24 cellular contexts compared by ENCODE assay signal in the genomic region with DNA sequence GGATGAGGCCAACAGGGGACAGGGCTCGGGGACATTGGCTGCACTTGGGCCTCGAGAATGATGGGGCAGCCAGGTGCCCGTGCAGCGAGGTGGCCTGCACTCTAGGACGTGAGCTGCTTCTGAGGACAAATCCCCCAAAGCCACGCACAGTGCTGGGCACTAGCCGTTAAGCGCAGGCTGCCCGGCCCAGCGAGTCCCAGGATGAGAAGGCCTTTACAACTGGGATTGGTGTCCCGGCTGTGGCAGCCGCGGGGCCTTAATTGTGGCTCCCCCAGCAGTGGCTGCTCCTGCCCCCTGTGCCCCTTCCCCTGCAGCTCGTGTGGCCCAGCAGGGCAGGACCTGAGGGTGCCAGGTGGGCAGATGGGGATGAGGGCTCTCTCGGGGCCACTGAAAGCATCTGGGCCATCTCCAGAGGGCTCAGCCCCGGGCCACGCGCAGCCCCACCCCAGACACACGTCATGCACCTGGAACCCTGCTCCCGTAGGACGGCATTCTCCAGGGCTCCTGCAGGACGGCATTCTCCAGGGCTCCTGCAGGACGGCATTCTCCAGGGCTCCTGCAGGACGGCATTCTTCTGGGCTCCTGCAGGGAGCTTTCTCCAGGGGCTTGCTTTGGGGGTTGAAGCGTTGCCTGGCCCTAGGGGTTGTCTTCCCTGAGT. TPM values are rescaled to one million over a fixed set of nuclear protein-coding genes. Genes with fewer than 3 reads are reported as not detected.
DNase-seq lines count a peak whose midpoint lies in the region; ATAC-seq and TF ChIP-seq lines count a peak whose summit lies in the region.
"Had no signal": no experiment of that assay in that cellular context is flagged by ENCODE, and none has a peak within 500 bp of the region (broad histone marks: within the 10 kb centered on the region; RNA-seq: fewer than 3 reads in every experiment).

No MANE protein-coding gene starts in this region.

- peak overlapping the region; percentile 56 for H3K27ac Mint-ChIP-seq in activated naive CD8-positive, alpha-beta T cell treated with anti-CD3 and anti-CD28 coated beads for 36 hours
- H3K27ac Mint-ChIP-seq in activated naive CD8-positive, alpha-beta T cell treated with anti-CD3 and anti-CD28 coated beads, Interleukin-2, amount 50 U/mL, for 24 hours = no peak overlapping the region
- H3K27ac Mint-ChIP-seq in type B pancreatic cell = peak overlapping the region; percentile 91
- H3K27ac Mint-ChIP-seq: activated CD8-positive, alpha-beta memory T cell treated with anti-CD3 and anti-CD28 coated beads, Interleukin-2, amount 10 ng/mL, durations not matched to agents 7 days and 5 days had no signal

- no peaks in the 10 kb centered on the region for H3K9me3 ChIP-seq in lower lobe of right lung
- H3K9me3 ChIP-seq: BE2C, heart left ventricle, SK-N-SH had no signal

- H3K4me1 ChIP-seq in lower lobe of right lung = peaks cover 60% of the 10 kb centered on the region

- no peaks in the 10 kb centered on the region for H3K27me3 Mint-ChIP-seq in activated naive CD8-positive, alpha-beta T cell treated with anti-CD3 and anti-CD28 coated beads for 36 hours
- no peaks in the 10 kb centered on the region for H3K27me3 Mint-ChIP-seq in activated naive CD8-positive, alpha-beta T cell treated with anti-CD3 and anti-CD28 coated beads, Interleukin-2, amount 50 U/mL, for 24 hours
- no peaks in the 10 kb centered on the region for H3K27me3 Mint-ChIP-seq in type B pancreatic cell
- H3K27me3 Mint-ChIP-seq: activated CD8-positive, alpha-beta memory T cell treated with anti-CD3 and anti-CD28 coated beads, Interleukin-2, amount 10 ng/mL, durations not matched to agents 7 days and 5 days; central memory CD8-positive, alpha-beta T cell had no signal

- H3K4me3 ChIP-seq in epithelial cell of esophagus (ENCODE audit: low read length) (no peak overlapping the region), lower lobe of right lung (no peak overlapping the region)
- H3K4me3 ChIP-seq: GM12878, heart left ventricle had no signal

- H3K36me3 Mint-ChIP-seq in activated naive CD8-positive, alpha-beta T cell treated with anti-CD3 and anti-CD28 coated beads for 36 hours = no peaks in the 10 kb centered on the region
- H3K36me3 Mint-ChIP-seq in activated naive CD8-positive, alpha-beta T cell treated with anti-CD3 and anti-CD28 coated beads, Interleukin-2, amount 50 U/mL, for 24 hours (ENCODE audit: low read depth) = no peaks in the 10 kb centered on the region
- H3K36me3 Mint-ChIP-seq in type B pancreatic cell = peaks cover 4% of the 10 kb centered on the region

- ATAC-seq in activated naive CD8-positive, alpha-beta T cell treated with anti-CD3 and anti-CD28 coated beads, Interleukin-2, amount 50 U/mL, for 24 hours = no peak
- ATAC-seq in lower lobe of right lung (peak in 1 of 2 donors; percentile 38), GM21367 (IDR thresholded peaks at IDR 0.05; ENCODE audit: unreplicated experiment) (no peak)
- ATAC-seq: activated CD8-positive, alpha-beta memory T cell treated with anti-CD3 and anti-CD28 coated beads, Interleukin-2, amount 10 ng/mL, durations not matched to agents 7 days and 5 days; GM12878; heart left ventricle; PC-3; sciatic nerve had no signal

- intact Hi-C loops in lower lobe of right lung (cut with DNase I) = no loop called here

- H3K4me1 Mint-ChIP-seq in activated naive CD8-positive, alpha-beta T cell treated with anti-CD3 and anti-CD28 coated beads for 36 hours = peaks cover 5% of the 10 kb centered on the region
- peaks cover 14% of the 10 kb centered on the region for H3K4me1 Mint-ChIP-seq in activated naive CD8-positive, alpha-beta T cell treated with anti-CD3 and anti-CD28 coated beads, Interleukin-2, amount 50 U/mL, for 24 hours
- peaks cover 12% of the 10 kb centered on the region for H3K4me1 Mint-ChIP-seq in type B pancreatic cell (ENCODE audit: unreplicated experiment)

- TF ChIP-seq CTCF in epithelial cell of esophagus (IDR thresholded peaks at IDR 0.05; ENCODE audit: insufficient read depth, low read depth, low read length, missing control alignments) (no peak), lower lobe of right lung (IDR thresholded peaks at IDR 0.05) (no peak), type B pancreatic cell (conservative IDR thresholded peaks at IDR 0.05) (no peak)

- no peak overlapping the region for H3K4me3 Mint-ChIP-seq in activated naive CD8-positive, alpha-beta T cell treated with anti-CD3 and anti-CD28 coated beads for 36 hours
- no peak overlapping the region for H3K4me3 Mint-ChIP-seq in activated naive CD8-positive, alpha-beta T cell treated with anti-CD3 and anti-CD28 coated beads, Interleukin-2, amount 50 U/mL, for 24 hours
- H3K4me3 Mint-ChIP-seq in type B pancreatic cell = peak overlapping the region; percentile 75
- H3K4me3 Mint-ChIP-seq: activated CD8-positive, alpha-beta memory T cell treated with anti-CD3 and anti-CD28 coated beads, Interleukin-2, amount 10 ng/mL, durations not matched to agents 7 days and 5 days; central memory CD8-positive, alpha-beta T cell had no signal

- no peaks in the 10 kb centered on the region for H3K27me3 ChIP-seq in lower lobe of right lung (ENCODE audit: low read depth)
- H3K27me3 ChIP-seq: BE2C, heart left ventricle had no signal

- peak overlapping the region; percentile 49 for H3K27ac ChIP-seq in lower lobe of right lung
- H3K27ac ChIP-seq: heart left ventricle had no signal

- H3K9me3 Mint-ChIP-seq in activated naive CD8-positive, alpha-beta T cell treated with anti-CD3 and anti-CD28 coated beads for 36 hours = no peaks in the 10 kb centered on the region
- H3K9me3 Mint-ChIP-seq in activated naive CD8-positive, alpha-beta T cell treated with anti-CD3 and anti-CD28 coated beads, Interleukin-2, amount 50 U/mL, for 24 hours = no peaks in the 10 kb centered on the region
- H3K9me3 Mint-ChIP-seq in type B pancreatic cell = no peaks in the 10 kb centered on the region
- H3K9me3 Mint-ChIP-seq: central memory CD8-positive, alpha-beta T cell had no signal

- H3K36me3 ChIP-seq in lower lobe of right lung = peaks cover 29% of the 10 kb centered on the region

- DNase-seq in activated naive CD8-positive, alpha-beta T cell treated with anti-CD3 and anti-CD28 coated beads for 36 hours = no peak
- no peak for DNase-seq in activated naive CD8-positive, alpha-beta T cell treated with anti-CD3 and anti-CD28 coated beads, Interleukin-2, amount 50 U/mL, for 24 hours
- DNase-seq in epithelial cell of esophagus (ENCODE audit: low read depth) (peak; percentile 62), lower lobe of right lung (peak; percentile 52), type B pancreatic cell (ENCODE audit: extremely low spot score, unreplicated experiment) (no peak), NCI-H774 (lab: John Stamatoyannopoulos, UW) (no peak)
- DNase-seq in activated T-cell treated with anti-CD3 and anti-CD28 coated beads, Interleukin-2, amount 50 U/mL, for 48 hours = no peak
- DNase-seq: activated CD4-positive, alpha-beta T cell treated with anti-CD3 and anti-CD28 coated beads for 1 hour; activated CD8-positive, alpha-beta memory T cell treated with anti-CD3 and anti-CD28 coated beads, Interleukin-2, amount 10 ng/mL, durations not matched to agents 7 days and 5 days; amniotic stem cell; BE2C; DMS 273 treated with DMSO at 0.1 percent for 48 hours; GF-D8; NCI-H1417; NCI-H82; occipital lobe; PC-3; T-helper 9 cell had no signal

RNA-seq across cellular contexts. Expression of a gene that starts 6.6 kb away (rescaled TPM):
- total RNA-seq in activated naive CD8-positive, alpha-beta T cell treated with anti-CD3 and anti-CD28 coated beads for 36 hours = 1 to 10 TPM; 2.9 to 3.1 TPM
- total RNA-seq in lower lobe of right lung = 25.2 TPM
- 22.6 and 41.4 TPM in 2 replicates for total RNA-seq in type B pancreatic cell (ENCODE audit: low replicate concordance)

Comparison
In these comparisons a context has a peak if more than half of its experiments do, and no peak if none do; other contexts are left out.
1. DNase-seq: peak in epithelial cell of esophagus (single experiment) and lower lobe of right lung (single experiment); none in activated naive CD8-positive, alpha-beta T cell treated with anti-CD3 and anti-CD28 coated beads for 36 hours (single experiment), activated naive CD8-positive, alpha-beta T cell treated with anti-CD3 and anti-CD28 coated beads, Interleukin-2, amount 50 U/mL, for 24 hours (single experiment), type B pancreatic cell (single experiment), NCI-H774 (single experiment) and activated T-cell treated with anti-CD3 and anti-CD28 coated beads, Interleukin-2, amount 50 U/mL, for 48 hours (0 of 2).